ENCODE assay signal across 1 cellular context in genomic region chr2:48450936-48451602, GRCh38.
TF ChIP-seq lines count a peak whose summit lies in the region.

No MANE protein-coding gene starts in this region.

TF ChIP-seq in liver, 16 proteins besides CTCF, POLR2A, EP300 and RAD21 (continued from another document):
- TF ChIP-seq ZBTB33 (IDR thresholded peaks at IDR 0.05) (no peak), FOXA1 (IDR thresholded peaks at IDR 0.05) (no peak), FOXA2 (IDR thresholded peaks at IDR 0.05) (no peak), HNF4G (IDR thresholded peaks at IDR 0.05) (no peak), JUND (IDR thresholded peaks at IDR 0.05) (no peak), REST (IDR thresholded peaks at IDR 0.05) (no peak)
